Comparison of ENCODE assay signal across 1 cellular context in the genomic region with DNA sequence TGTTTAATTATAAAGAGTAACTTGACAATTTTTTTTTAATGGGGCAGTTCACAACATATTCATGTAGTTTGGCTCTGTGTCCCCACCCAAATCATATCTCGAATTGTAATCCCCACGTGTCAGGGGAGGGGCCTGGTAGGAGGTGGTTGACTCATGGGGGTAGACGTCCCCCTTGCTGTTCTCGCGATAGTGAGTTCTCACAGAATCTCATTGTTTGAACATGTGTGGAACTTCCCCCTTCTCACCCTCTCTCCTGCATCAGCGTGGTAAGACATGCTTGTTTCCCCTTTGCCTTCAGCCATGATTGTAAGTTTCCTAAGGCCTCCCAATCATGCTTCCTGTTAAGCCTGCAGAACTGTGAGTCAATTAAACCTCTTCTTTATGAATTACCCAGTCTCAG.
TF ChIP-seq lines count a peak whose summit lies in the region.

No MANE protein-coding gene starts in this region.

TF ChIP-seq in K562, 482 proteins besides CTCF, POLR2A, EP300 and RAD21:
- TF ChIP-seq MCM5 (IDR thresholded peaks at IDR 0.05; ENCODE audit: low read depth) (no peak), CBX5 (IDR thresholded peaks at IDR 0.05; ENCODE audit: borderline replicate concordance, low read depth) (no peak), PRMT5 (CRISPR knock-in tag; IDR thresholded peaks at IDR 0.05) (no peak), ZBTB8A (IDR thresholded peaks at IDR 0.05; ENCODE audit: partially characterized antibody) (no peak), ZNF121 (CRISPR knock-in tag; conservative IDR thresholded peaks at IDR 0.05) (no peak), HMGXB4 (CRISPR knock-in tag; IDR thresholded peaks at IDR 0.05) (no peak), RBM25 (IDR thresholded peaks at IDR 0.05; ENCODE audit: low read depth, low read length, severe bottlenecking) (no peak), ZNF253 (CRISPR knock-in tag; conservative IDR thresholded peaks at IDR 0.05) (no peak), THRAP3 (IDR thresholded peaks at IDR 0.05; ENCODE audit: borderline replicate concordance) (no peak), L3MBTL2 (IDR thresholded peaks at IDR 0.05) (0 out of 2 replicates have a peak, but pooled peaks have one; percentile 18), HCFC1 (IDR thresholded peaks at IDR 0.05; ENCODE audit: low read depth, low read length) (no peak), CHAMP1 (IDR thresholded peaks at IDR 0.05) (peak; percentile 76; the same call in 1 of the 2 replicates), TSC22D4 (tag; IDR thresholded peaks at IDR 0.05) (no peak), CC2D1A (IDR thresholded peaks at IDR 0.05) (peak; percentile 71), ZFX (CRISPR knock-in tag; IDR thresholded peaks at IDR 0.05) (no peak), NCOR1 (IDR thresholded peaks at IDR 0.05) (no peak), CHD2 (IDR thresholded peaks at IDR 0.05; ENCODE audit: low read depth, low read length) (peak; percentile 78), AFF1 (IDR thresholded peaks at IDR 0.05; ENCODE audit: low read depth in 1 of 2, partially characterized antibody in 2 of 2) (no peak), TGIF2 (CRISPR knock-in tag; IDR thresholded peaks at IDR 0.05) (no peak), PTTG1 (tag; IDR thresholded peaks at IDR 0.05; ENCODE audit: low read depth) (no peak), CREB1 (IDR thresholded peaks at IDR 0.05) (no peak), CREB1 (CRISPR knock-in tag; IDR thresholded peaks at IDR 0.05) (no peak), CBX3 (IDR thresholded peaks at IDR 0.05; ENCODE audit: borderline replicate concordance in 1 of 2, low read length in 2 of 2) (0 out of 3 replicates have a peak, but pooled peaks of 1 of the 2 experiments have one; percentile 25), ZNF507 (tag; conservative IDR thresholded peaks at IDR 0.05) (no peak), SNIP1 (IDR thresholded peaks at IDR 0.05; ENCODE audit: low read depth) (no peak), CBX1 (IDR thresholded peaks at IDR 0.05; ENCODE audit: low read depth) (no peak), IRF9 (tag; IDR thresholded peaks at IDR 0.05) (no peak), MLLT1 (IDR thresholded peaks at IDR 0.05) (no peak), CCNT2 (IDR thresholded peaks at IDR 0.05; ENCODE audit: borderline replicate concordance, extremely low read depth, insufficient read length, low read depth, low read length) (no peak), OTX1 (CRISPR knock-in tag; IDR thresholded peaks at IDR 0.05) (no peak)
- TF ChIP-seq, protein P1, sequence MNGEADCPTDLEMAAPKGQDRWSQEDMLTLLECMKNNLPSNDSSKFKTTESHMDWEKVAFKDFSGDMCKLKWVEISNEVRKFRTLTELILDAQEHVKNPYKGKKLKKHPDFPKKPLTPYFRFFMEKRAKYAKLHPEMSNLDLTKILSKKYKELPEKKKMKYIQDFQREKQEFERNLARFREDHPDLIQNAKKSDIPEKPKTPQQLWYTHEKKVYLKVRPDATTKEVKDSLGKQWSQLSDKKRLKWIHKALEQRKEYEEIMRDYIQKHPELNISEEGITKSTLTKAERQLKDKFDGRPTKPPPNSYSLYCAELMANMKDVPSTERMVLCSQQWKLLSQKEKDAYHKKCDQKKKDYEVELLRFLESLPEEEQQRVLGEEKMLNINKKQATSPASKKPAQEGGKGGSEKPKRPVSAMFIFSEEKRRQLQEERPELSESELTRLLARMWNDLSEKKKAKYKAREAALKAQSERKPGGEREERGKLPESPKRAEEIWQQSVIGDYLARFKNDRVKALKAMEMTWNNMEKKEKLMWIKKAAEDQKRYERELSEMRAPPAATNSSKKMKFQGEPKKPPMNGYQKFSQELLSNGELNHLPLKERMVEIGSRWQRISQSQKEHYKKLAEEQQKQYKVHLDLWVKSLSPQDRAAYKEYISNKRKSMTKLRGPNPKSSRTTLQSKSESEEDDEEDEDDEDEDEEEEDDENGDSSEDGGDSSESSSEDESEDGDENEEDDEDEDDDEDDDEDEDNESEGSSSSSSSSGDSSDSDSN (IDR thresholded peaks at IDR 0.05; ENCODE audit: borderline replicate concordance in 1 of 2, low read depth in 2 of 2, low read length in 2 of 2): no peak
- TF ChIP-seq, protein P2, sequence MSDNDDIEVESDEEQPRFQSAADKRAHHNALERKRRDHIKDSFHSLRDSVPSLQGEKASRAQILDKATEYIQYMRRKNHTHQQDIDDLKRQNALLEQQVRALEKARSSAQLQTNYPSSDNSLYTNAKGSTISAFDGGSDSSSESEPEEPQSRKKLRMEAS (CRISPR knock-in tag; IDR thresholded peaks at IDR 0.05): peak; percentile 42; the same call in 1 of the 2 replicates
- TF ChIP-seq, protein P3, sequence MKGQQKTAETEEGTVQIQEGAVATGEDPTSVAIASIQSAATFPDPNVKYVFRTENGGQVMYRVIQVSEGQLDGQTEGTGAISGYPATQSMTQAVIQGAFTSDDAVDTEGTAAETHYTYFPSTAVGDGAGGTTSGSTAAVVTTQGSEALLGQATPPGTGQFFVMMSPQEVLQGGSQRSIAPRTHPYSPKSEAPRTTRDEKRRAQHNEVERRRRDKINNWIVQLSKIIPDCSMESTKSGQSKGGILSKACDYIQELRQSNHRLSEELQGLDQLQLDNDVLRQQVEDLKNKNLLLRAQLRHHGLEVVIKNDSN (CRISPR knock-in tag; IDR thresholded peaks at IDR 0.05): peak; percentile 60
- TF ChIP-seq, protein P4, sequence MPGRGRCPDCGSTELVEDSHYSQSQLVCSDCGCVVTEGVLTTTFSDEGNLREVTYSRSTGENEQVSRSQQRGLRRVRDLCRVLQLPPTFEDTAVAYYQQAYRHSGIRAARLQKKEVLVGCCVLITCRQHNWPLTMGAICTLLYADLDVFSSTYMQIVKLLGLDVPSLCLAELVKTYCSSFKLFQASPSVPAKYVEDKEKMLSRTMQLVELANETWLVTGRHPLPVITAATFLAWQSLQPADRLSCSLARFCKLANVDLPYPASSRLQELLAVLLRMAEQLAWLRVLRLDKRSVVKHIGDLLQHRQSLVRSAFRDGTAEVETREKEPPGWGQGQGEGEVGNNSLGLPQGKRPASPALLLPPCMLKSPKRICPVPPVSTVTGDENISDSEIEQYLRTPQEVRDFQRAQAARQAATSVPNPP (IDR thresholded peaks at IDR 0.05; ENCODE audit: borderline replicate concordance, insufficient read depth, insufficient read length): no peak
- TF ChIP-seq, protein P5, sequence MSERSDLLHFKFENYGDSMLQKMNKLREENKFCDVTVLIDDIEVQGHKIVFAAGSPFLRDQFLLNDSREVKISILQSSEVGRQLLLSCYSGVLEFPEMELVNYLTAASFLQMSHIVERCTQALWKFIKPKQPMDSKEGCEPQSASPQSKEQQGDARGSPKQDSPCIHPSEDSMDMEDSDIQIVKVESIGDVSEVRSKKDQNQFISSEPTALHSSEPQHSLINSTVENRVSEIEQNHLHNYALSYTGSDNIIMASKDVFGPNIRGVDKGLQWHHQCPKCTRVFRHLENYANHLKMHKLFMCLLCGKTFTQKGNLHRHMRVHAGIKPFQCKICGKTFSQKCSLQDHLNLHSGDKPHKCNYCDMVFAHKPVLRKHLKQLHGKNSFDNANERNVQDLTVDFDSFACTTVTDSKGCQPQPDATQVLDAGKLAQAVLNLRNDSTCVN (CRISPR knock-in tag; IDR thresholded peaks at IDR 0.05): no peak
- TF ChIP-seq, protein P6, sequence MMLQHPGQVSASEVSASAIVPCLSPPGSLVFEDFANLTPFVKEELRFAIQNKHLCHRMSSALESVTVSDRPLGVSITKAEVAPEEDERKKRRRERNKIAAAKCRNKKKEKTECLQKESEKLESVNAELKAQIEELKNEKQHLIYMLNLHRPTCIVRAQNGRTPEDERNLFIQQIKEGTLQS (IDR thresholded peaks at IDR 0.05): no peak
- TF ChIP-seq, protein P6 (CRISPR knock-in tag; conservative IDR thresholded peaks at IDR 0.05): no peak
- TF ChIP-seq, protein P7, sequence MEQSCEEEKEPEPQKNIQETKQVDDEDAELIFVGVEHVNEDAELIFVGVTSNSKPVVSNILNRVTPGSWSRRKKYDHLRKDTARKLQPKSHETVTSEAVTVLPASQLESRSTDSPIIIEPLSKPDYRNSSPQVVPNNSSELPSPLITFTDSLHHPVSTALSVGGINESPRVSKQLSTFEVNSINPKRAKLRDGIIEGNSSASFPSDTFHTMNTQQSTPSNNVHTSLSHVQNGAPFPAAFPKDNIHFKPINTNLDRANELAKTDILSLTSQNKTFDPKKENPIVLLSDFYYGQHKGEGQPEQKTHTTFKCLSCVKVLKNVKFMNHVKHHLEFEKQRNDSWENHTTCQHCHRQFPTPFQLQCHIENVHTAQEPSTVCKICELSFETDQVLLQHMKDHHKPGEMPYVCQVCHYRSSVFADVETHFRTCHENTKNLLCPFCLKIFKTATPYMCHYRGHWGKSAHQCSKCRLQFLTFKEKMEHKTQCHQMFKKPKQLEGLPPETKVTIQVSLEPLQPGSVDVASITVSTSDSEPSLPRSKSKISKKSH (CRISPR knock-in tag; IDR thresholded peaks at IDR 0.05): no peak
TF ChIP-seq in K562: peak in this region for 7.
